In genomic region chr10:95039281-95039680, GRCh38 we compare ENCODE assay signal across 9 cellular contexts. TPM values are rescaled to one million over a fixed set of nuclear protein-coding genes. Genes with fewer than 3 reads are reported as not detected.
"Had no signal": no experiment of that assay in that cellular context is flagged by ENCODE, and none has a peak within 500 bp of the region (broad histone marks: within the 10 kb centered on the region; RNA-seq: fewer than 3 reads in every experiment).

No MANE protein-coding gene starts in this region.

- ATAC-seq: GM12878 had no signal

- H3K4me3 ChIP-seq: GM12878 had no signal

- FAIRE-seq: G401.6, GM12878, GM12891, GM12892, GM18507, GM19239 had no signal

- DNase-seq: GDM1, GF-D8 had no signal

RNA-seq across cellular contexts. Expression of gene CYP2C8, which starts 30.0 kb away (rescaled TPM):
- total RNA-seq: G401 had no signal
